In genomic region chr14:65041434-65041915, GRCh38 we compare ENCODE assay signal across 15 cellular contexts. TPM values are rescaled to one million over a fixed set of nuclear protein-coding genes. Genes with fewer than 3 reads are reported as not detected.
DNase-seq lines count a peak whose midpoint lies in the region; ATAC-seq and TF ChIP-seq lines count a peak whose summit lies in the region.
"Had no signal": no experiment of that assay in that cellular context is flagged by ENCODE, and none has a peak within 500 bp of the region (broad histone marks: within the 10 kb centered on the region; RNA-seq: fewer than 3 reads in every experiment).

No MANE protein-coding gene starts in this region.

- no peak overlapping the region for H3K4me3 Mint-ChIP-seq in natural killer cell treated with Interleukin-12 subunit alpha and Interleukin-12 subunit beta and Interleukin-15 and Interleukin-18, amount 100 ng/mL, for 72 hours
- H3K4me3 Mint-ChIP-seq in natural killer cell = no peak overlapping the region
- no peak overlapping the region for H3K4me3 Mint-ChIP-seq in osteocyte (ENCODE audit: unreplicated experiment)
- H3K4me3 Mint-ChIP-seq: CD4-positive, alpha-beta memory T cell; GM23338 had no signal

- H3K27me3 Mint-ChIP-seq in natural killer cell treated with Interleukin-12 subunit alpha and Interleukin-12 subunit beta and Interleukin-15 and Interleukin-18, amount 100 ng/mL, for 72 hours = no peaks in the 10 kb centered on the region
- H3K27me3 Mint-ChIP-seq in natural killer cell (ENCODE audit: low read depth in 2 of 2) (no peaks in the 10 kb centered on the region), osteocyte (ENCODE audit: unreplicated experiment) (no peaks in the 10 kb centered on the region)
- H3K27me3 Mint-ChIP-seq: CD4-positive, alpha-beta memory T cell had no signal

- intact Hi-C loops in natural killer cell (cut with micrococcal nuclease) = no loop called here

- H3K27ac Mint-ChIP-seq in natural killer cell treated with Interleukin-12 subunit alpha and Interleukin-12 subunit beta and Interleukin-15 and Interleukin-18, amount 100 ng/mL, for 72 hours = peak overlapping the region; percentile 7 to 45
- no peak overlapping the region for H3K27ac Mint-ChIP-seq in natural killer cell
- no peak overlapping the region for H3K27ac Mint-ChIP-seq in osteocyte (ENCODE audit: unreplicated experiment)
- H3K27ac Mint-ChIP-seq: CD4-positive, alpha-beta memory T cell; GM23338 had no signal

- no peak for DNase-seq in natural killer cell treated with Interleukin-12 subunit alpha and Interleukin-12 subunit beta and Interleukin-15 and Interleukin-18, amount 100 ng/mL, for 72 hours (ENCODE audit: low spot score)
- DNase-seq in natural killer cell = no peak
- DNase-seq in left lobe of liver (ENCODE audit: low spot score) = peak; percentile 24
- DNase-seq in osteocyte (ENCODE audit: extremely low spot score, unreplicated experiment) = peak; percentile 67
- no peak for DNase-seq in NCI-H146 treated with DMSO at 0.1 percent for 48 hours (lab: John Stamatoyannopoulos, UW; ENCODE audit: unreplicated experiment)
- no peak for DNase-seq in SIG-M5 treated with dmso at 0.1 percent for 504 hours (lab: John Stamatoyannopoulos, UW; ENCODE audit: unreplicated experiment)
- no peak for DNase-seq in NCI-H146 (lab: John Stamatoyannopoulos, UW)
- DNase-seq: 8988T; CD4-positive, alpha-beta memory T cell; DMS153; DMS79; GDM1; HCEC 1CT had no signal

- H3K4me1 Mint-ChIP-seq in natural killer cell treated with Interleukin-12 subunit alpha and Interleukin-12 subunit beta and Interleukin-15 and Interleukin-18, amount 100 ng/mL, for 72 hours (ENCODE audit: low read depth in 2 of 2) = peaks cover 14 to 22% of the 10 kb centered on the region in 2 donors
- H3K4me1 Mint-ChIP-seq in natural killer cell (peaks cover 13 to 18% of the 10 kb centered on the region in 2 donors), osteocyte (ENCODE audit: unreplicated experiment) (peaks cover 5% of the 10 kb centered on the region)
- H3K4me1 Mint-ChIP-seq: GM23338 had no signal

- no peak for ATAC-seq in natural killer cell treated with Interleukin-12 subunit alpha and Interleukin-12 subunit beta and Interleukin-15 and Interleukin-18, amount 100 ng/mL, for 72 hours
- ATAC-seq in natural killer cell (no peak), left lobe of liver (no peak)
- ATAC-seq: GM23338 had no signal

- H3K9me3 Mint-ChIP-seq in natural killer cell treated with Interleukin-12 subunit alpha and Interleukin-12 subunit beta and Interleukin-15 and Interleukin-18, amount 100 ng/mL, for 72 hours = no peaks in the 10 kb centered on the region
- H3K9me3 Mint-ChIP-seq in natural killer cell (no peaks in the 10 kb centered on the region), osteocyte (ENCODE audit: unreplicated experiment) (no peaks in the 10 kb centered on the region)
- H3K9me3 Mint-ChIP-seq: CD14-positive monocyte; CD4-positive, alpha-beta memory T cell; GM23338 had no signal

- no peaks in the 10 kb centered on the region for H3K36me3 Mint-ChIP-seq in natural killer cell treated with Interleukin-12 subunit alpha and Interleukin-12 subunit beta and Interleukin-15 and Interleukin-18, amount 100 ng/mL, for 72 hours
- H3K36me3 Mint-ChIP-seq in natural killer cell (peaks cover 8% of the 10 kb centered on the region), osteocyte (ENCODE audit: unreplicated experiment) (peaks cover 26% of the 10 kb centered on the region)

- TF ChIP-seq CTCF in natural killer cell (IDR thresholded peaks at IDR 0.05) (no peak), osteocyte (IDR thresholded peaks at IDR 0.05) (no peak)

RNA-seq across cellular contexts. Expression of gene FNTB, which starts 54.8 kb away (rescaled TPM):
- 10 to 100 TPM; 13.4 to 30.9 TPM for total RNA-seq in natural killer cell treated with Interleukin-12 subunit alpha and Interleukin-12 subunit beta and Interleukin-15 and Interleukin-18, amount 100 ng/mL, for 72 hours
- total RNA-seq in natural killer cell = 1 to 10 TPM; 4.0 to 8.7 (median 8.4) TPM
- total RNA-seq in left lobe of liver = 9.9 TPM
- 18.6 and 23.2 TPM in 2 replicates for total RNA-seq in osteocyte

Comparison
In these comparisons a context has a peak if more than half of its experiments do, and no peak if none do; other contexts are left out.
1. H3K27ac Mint-ChIP-seq: peak in natural killer cell treated with Interleukin-12 subunit alpha and Interleukin-12 subunit beta and Interleukin-15 and Interleukin-18, amount 100 ng/mL, for 72 hours (2 of 2); none in natural killer cell (0 of 2) and osteocyte (single experiment).
2. DNase-seq: peak in left lobe of liver (single experiment) and osteocyte (single experiment); none in natural killer cell treated with Interleukin-12 subunit alpha and Interleukin-12 subunit beta and Interleukin-15 and Interleukin-18, amount 100 ng/mL, for 72 hours (single experiment), natural killer cell (single experiment), NCI-H146 treated with DMSO at 0.1 percent for 48 hours (single experiment), SIG-M5 treated with dmso at 0.1 percent for 504 hours (single experiment) and NCI-H146 (single experiment).